ENCODE assay signal across 9 cellular contexts in genomic region chr9:7121055-7121454, GRCh38.
DNase-seq lines count a peak whose midpoint lies in the region; ATAC-seq, FAIRE-seq and TF ChIP-seq lines count a peak whose summit lies in the region.
"Had no signal": no experiment of that assay in that cellular context is flagged by ENCODE, and none has a peak within 500 bp of the region (broad histone marks: within the 10 kb centered on the region; RNA-seq: fewer than 3 reads in every experiment).

No MANE protein-coding gene starts in this region.

- H3K9me3 ChIP-seq in mucosa of descending colon (no peaks in the 10 kb centered on the region), ascending aorta (no peaks in the 10 kb centered on the region)

- ATAC-seq in GM18511 (IDR thresholded peaks at IDR 0.05; ENCODE audit: unreplicated experiment) (peak; percentile 72), GM21723 (IDR thresholded peaks at IDR 0.05; ENCODE audit: unreplicated experiment) (peak; percentile 66), mucosa of descending colon (peak; percentile 37)

- H3K27ac ChIP-seq in ascending aorta, result no peak overlapping the region

- no peak for FAIRE-seq in frontal cortex (lab: Jason Lieb, UNC)
- FAIRE-seq: kidney had no signal

- DNase-seq in HUDEP-2 (lab: John Stamatoyannopoulos, UW; ENCODE audit: unreplicated experiment in 76 of 76), result peak in 54 of 76 experiments; percentile 2 to 79 (median 30)
- no peak for DNase-seq in mucosa of descending colon
- DNase-seq in anterior cingulate cortex (lab: John Stamatoyannopoulos, UW), result no peak
- no peak for DNase-seq in frontal cortex (ENCODE audit: low spot score in 2 of 2)
- DNase-seq in NCI-H1092 treated with DMSO at 0.1 percent for 48 hours (lab: John Stamatoyannopoulos, UW), result no peak
- DNase-seq in ascending aorta (ENCODE audit: low spot score in 2 of 2), result no peak
- DNase-seq: kidney had no signal

- H3K27me3 ChIP-seq in ascending aorta, result no peaks in the 10 kb centered on the region

- intact Hi-C loops in mucosa of descending colon (cut with DNase I, micrococcal nuclease) (no loop called here), ascending aorta (cut with DNase I) (no loop called here)

- H3K36me3 ChIP-seq in mucosa of descending colon (ENCODE audit: low read depth) (no peaks in the 10 kb centered on the region), ascending aorta (no peaks in the 10 kb centered on the region)

- H3K4me3 ChIP-seq in mucosa of descending colon, result no peak overlapping the region
- H3K4me3 ChIP-seq in ascending aorta, result no peak overlapping the region

- H3K4me1 ChIP-seq in mucosa of descending colon (ENCODE audit: low read depth) (no peaks in the 10 kb centered on the region), ascending aorta (peaks cover 0 to 2% of the 10 kb centered on the region in 2 donors)

- TF ChIP-seq CTCF in mucosa of descending colon (IDR thresholded peaks at IDR 0.05) (no peak), ascending aorta (IDR thresholded peaks at IDR 0.05) (no peak)

Comparison
In these comparisons a context has a peak if more than half of its experiments do, and no peak if none do; other contexts are left out.
1. DNase-seq: peak in HUDEP-2 (54 of 76); none in mucosa of descending colon (0 of 3), anterior cingulate cortex (0 of 58), frontal cortex (0 of 2), NCI-H1092 treated with DMSO at 0.1 percent for 48 hours (single experiment) and ascending aorta (0 of 2).
2. Peak in every context shown above with its lines, with median percentiles within 50 percentile points of each other: ATAC-seq.